9 cellular contexts compared by ENCODE assay signal in genomic region chr7:87878208-87878735, GRCh38. TPM values are rescaled to one million over a fixed set of nuclear protein-coding genes. Genes with fewer than 3 reads are reported as not detected.
A peak's percentile ranks its signal among the peaks of the same experiment; 100 is the strongest.
DNase-seq lines count a peak whose midpoint lies in the region; ATAC-seq and TF ChIP-seq lines count a peak whose summit lies in the region.
"Had no signal": no experiment of that assay in that cellular context is flagged by ENCODE, and none has a peak within 500 bp of the region (broad histone marks: within the 10 kb centered on the region; RNA-seq: fewer than 3 reads in every experiment).

No MANE protein-coding gene starts in this region.

- intact Hi-C loops in Calu3 (cut with micrococcal nuclease; ENCODE audit: unreplicated experiment) (no loop called here), heart left ventricle (cut with DNase I) (loop anchor here in 5 of 10 donors (5.0 to 10.0 kb wide), 6 partner anchors 83 to 536 kb away; partner anchors contain the start of genes RUNDC3B (in 2 of the 5) and CROT (in 1 of the 5))

- no peak overlapping the region for H4K5ac ChIP-seq in mesendoderm (ENCODE audit: low read length)

- H3K36me3 ChIP-seq in mesendoderm (ENCODE audit: control insufficient read depth, insufficient read depth, low read length) (no peaks in the 10 kb centered on the region), heart left ventricle (no peaks in the 10 kb centered on the region)

- H3K27ac ChIP-seq in mesendoderm (ENCODE audit: low read depth, low read length) (no peak overlapping the region), heart left ventricle (no peak overlapping the region)

- peaks cover 36% of the 10 kb centered on the region for H3K4me1 Mint-ChIP-seq in Calu3 (ENCODE audit: low read depth, unreplicated experiment)
- H3K4me1 Mint-ChIP-seq in IgD-negative memory B cell = peaks cover 19 to 35% (median 32%) of the 10 kb centered on the region in 3 donors
- H3K4me1 Mint-ChIP-seq in activated naive CD8-positive, alpha-beta T cell treated with anti-CD3 and anti-CD28 coated beads, Interleukin-2, amount 50 U/mL, for 24 hours = peaks cover 47% of the 10 kb centered on the region

- ATAC-seq in activated naive CD8-positive, alpha-beta T cell treated with anti-CD3 and anti-CD28 coated beads, Interleukin-2, amount 50 U/mL, for 24 hours = no peak
- ATAC-seq in HG03521 (IDR thresholded peaks at IDR 0.05; ENCODE audit: unreplicated experiment) (no peak), HG02588 (IDR thresholded peaks at IDR 0.05; ENCODE audit: unreplicated experiment) (no peak), heart left ventricle (no peak)

- H3K4ac ChIP-seq in mesendoderm (ENCODE audit: low read depth, low read length) = no peak overlapping the region

- H2BK5ac ChIP-seq in mesendoderm (ENCODE audit: low read length) = no peak overlapping the region

- H2BK120ac ChIP-seq in mesendoderm (ENCODE audit: low read depth, low read length) = no peak overlapping the region

- peaks cover 43% of the 10 kb centered on the region for H3K79me2 ChIP-seq in mesendoderm (ENCODE audit: control insufficient read depth, insufficient read depth, low read length)

- H3K36me3 Mint-ChIP-seq in Calu3 (ENCODE audit: insufficient read depth, unreplicated experiment) (peaks cover 31% of the 10 kb centered on the region), IgD-negative memory B cell (peaks cover 4% of the 10 kb centered on the region)
- peaks cover 49% of the 10 kb centered on the region for H3K36me3 Mint-ChIP-seq in activated naive CD8-positive, alpha-beta T cell treated with anti-CD3 and anti-CD28 coated beads, Interleukin-2, amount 50 U/mL, for 24 hours (ENCODE audit: low read depth)

- CTCF ChIA-PET in Calu3 (lab: Charles Lee) = no interaction called here

- H3K4me3 ChIP-seq in mesendoderm (ENCODE audit: low read length) (no peak overlapping the region), heart left ventricle (peak overlapping the region in 3 of 12 donors; percentile 76 to 94 (median 92))

- H2AK5ac ChIP-seq in mesendoderm (ENCODE audit: low read length) = no peak overlapping the region

- no peak overlapping the region for H3K23ac ChIP-seq in mesendoderm (ENCODE audit: low read length)

- DNase-seq in Calu3 (no peak), mesendoderm (peak; percentile 2), NCI-H2081 (lab: John Stamatoyannopoulos, UW) (no peak), heart left ventricle (no peak)
- no peak for DNase-seq in activated naive CD8-positive, alpha-beta T cell treated with anti-CD3 and anti-CD28 coated beads, Interleukin-2, amount 50 U/mL, for 24 hours
- DNase-seq: NCI-H2171 had no signal

- peak overlapping the region; percentile 15 for H3K4me2 ChIP-seq in mesendoderm (ENCODE audit: low read length)

- H3K27me3 ChIP-seq in mesendoderm (ENCODE audit: insufficient read depth, low read length, poor library complexity) (no peaks in the 10 kb centered on the region), heart left ventricle (no peaks in the 10 kb centered on the region)

- no TSS peak for BruUV-seq in Calu3 (replicated peaks; lab: Mats Ljungman, UMichigan)

- no peak overlapping the region for H3K18ac ChIP-seq in mesendoderm (ENCODE audit: low read length)

- H3K4me1 ChIP-seq in mesendoderm (ENCODE audit: control insufficient read depth, low read depth, low read length) (peaks cover 4% of the 10 kb centered on the region), heart left ventricle (peaks cover 0 to 37% (median 18%) of the 10 kb centered on the region in 12 donors)

- no peak for TF ChIP-seq CTCF in Calu3 (IDR thresholded peaks at IDR 0.05; ENCODE audit: unreplicated experiment)
- no peak for TF ChIP-seq CTCF in heart left ventricle (IDR thresholded peaks at IDR 0.05)

- WGBS in mesendoderm (ENCODE audit: extremely low coverage, insufficient coverage, low lambda C conversion rate) = no CpG with 5 or more reads among the region's 3 CpGs
- 65 to 72% (median 69%) methylated on average over 3 of the region's 3 CpGs for WGBS in heart left ventricle, 4 donors

- H3K9ac ChIP-seq in mesendoderm (ENCODE audit: low read length) = peak overlapping the region; percentile 38

- H3K9me3 Mint-ChIP-seq in Calu3 (ENCODE audit: low read depth, unreplicated experiment) (no peaks in the 10 kb centered on the region), IgD-negative memory B cell (no peaks in the 10 kb centered on the region)
- no peaks in the 10 kb centered on the region for H3K9me3 Mint-ChIP-seq in activated naive CD8-positive, alpha-beta T cell treated with anti-CD3 and anti-CD28 coated beads, Interleukin-2, amount 50 U/mL, for 24 hours

- H3K27me3 Mint-ChIP-seq in Calu3 (ENCODE audit: unreplicated experiment) (no peaks in the 10 kb centered on the region), IgD-negative memory B cell (no peaks in the 10 kb centered on the region)
- no peaks in the 10 kb centered on the region for H3K27me3 Mint-ChIP-seq in activated naive CD8-positive, alpha-beta T cell treated with anti-CD3 and anti-CD28 coated beads, Interleukin-2, amount 50 U/mL, for 24 hours

- no peaks in the 10 kb centered on the region for H3K9me3 ChIP-seq in heart left ventricle

- H3K56ac ChIP-seq in mesendoderm (ENCODE audit: low read length) = no peak overlapping the region

- peaks cover 6% of the 10 kb centered on the region for H3K79me1 ChIP-seq in mesendoderm (ENCODE audit: low read length)

- no peak for TF ChIP-seq POLR2A in heart left ventricle (IDR thresholded peaks at IDR 0.05)

- no peak overlapping the region for H4K8ac ChIP-seq in mesendoderm (ENCODE audit: low read depth, low read length)

- H3K27ac Mint-ChIP-seq in Calu3 (ENCODE audit: unreplicated experiment) (no peak overlapping the region), IgD-negative memory B cell (peak overlapping the region in 1 of 3 donors; percentile 98)
- H3K27ac Mint-ChIP-seq in activated naive CD8-positive, alpha-beta T cell treated with anti-CD3 and anti-CD28 coated beads, Interleukin-2, amount 50 U/mL, for 24 hours = no peak overlapping the region

- H3K4me3 Mint-ChIP-seq in Calu3 (ENCODE audit: low read depth, unreplicated experiment) = peak overlapping the region; percentile 94
- peak overlapping the region in 3 of 4 donors; percentile 44 to 82 (median 73) for H3K4me3 Mint-ChIP-seq in IgD-negative memory B cell
- H3K4me3 Mint-ChIP-seq in activated naive CD8-positive, alpha-beta T cell treated with anti-CD3 and anti-CD28 coated beads, Interleukin-2, amount 50 U/mL, for 24 hours = peak overlapping the region; percentile 81

- H2BK15ac ChIP-seq in mesendoderm (replicated peaks; ENCODE audit: low read depth) = no peak overlapping the region

RNA-seq across cellular contexts. Expression of gene DBF4, which starts 2.0 kb away (rescaled TPM):
- total RNA-seq in Calu3 (2022) (22.0 and 28.4 TPM in 2 replicates), heart left ventricle (1 to 10 TPM; 1.0 to 7.8 (median 2.8) TPM)
- polyA plus RNA-seq in IgD-negative memory B cell (24.9 TPM), heart left ventricle (1 to 10 TPM; 1.2 to 2.4 TPM)
- 66.7 TPM for polyA plus RNA-seq in mesendoderm (2013, experiment 1 of 2)
- 68.2 TPM for polyA plus RNA-seq in mesendoderm (2013, experiment 2 of 2)

RNA-seq across cellular contexts. Expression of gene SLC25A40, which starts 2.1 kb away (rescaled TPM):
- total RNA-seq in Calu3 (2022) = 17.3 and 19.1 TPM in 2 replicates
- 15.7 TPM for polyA plus RNA-seq in IgD-negative memory B cell
- 9.5 TPM for polyA plus RNA-seq in mesendoderm (2013, experiment 1 of 2)
- 10.9 TPM for polyA plus RNA-seq in mesendoderm (2013, experiment 2 of 2)
- 10 to 100 TPM; 11.0 to 29.1 (median 22.6) TPM for total RNA-seq in heart left ventricle
- polyA plus RNA-seq in heart left ventricle = 1 to 10 TPM; 6.0 to 9.0 TPM

RNA-seq across cellular contexts. Expression of gene ADAM22, which starts 55.8 kb away (rescaled TPM):
- total RNA-seq in Calu3 (2022) = 3.0 and 3.2 TPM in 2 replicates
- 0.23 TPM for polyA plus RNA-seq in IgD-negative memory B cell
- polyA plus RNA-seq in mesendoderm (2013, experiment 1 of 2) = 4.5 TPM
- polyA plus RNA-seq in mesendoderm (2013, experiment 2 of 2) = 4.1 TPM
- total RNA-seq in heart left ventricle = 1 to 10 TPM in 6 of 9 donors, under 1 TPM in 3; 0.75 to 3.4 (median 1.5) TPM
- under 1 TPM; 0.27 to 0.73 TPM for polyA plus RNA-seq in heart left ventricle
